Comparison of ENCODE assay signal across 8 cellular contexts in the genomic region with DNA sequence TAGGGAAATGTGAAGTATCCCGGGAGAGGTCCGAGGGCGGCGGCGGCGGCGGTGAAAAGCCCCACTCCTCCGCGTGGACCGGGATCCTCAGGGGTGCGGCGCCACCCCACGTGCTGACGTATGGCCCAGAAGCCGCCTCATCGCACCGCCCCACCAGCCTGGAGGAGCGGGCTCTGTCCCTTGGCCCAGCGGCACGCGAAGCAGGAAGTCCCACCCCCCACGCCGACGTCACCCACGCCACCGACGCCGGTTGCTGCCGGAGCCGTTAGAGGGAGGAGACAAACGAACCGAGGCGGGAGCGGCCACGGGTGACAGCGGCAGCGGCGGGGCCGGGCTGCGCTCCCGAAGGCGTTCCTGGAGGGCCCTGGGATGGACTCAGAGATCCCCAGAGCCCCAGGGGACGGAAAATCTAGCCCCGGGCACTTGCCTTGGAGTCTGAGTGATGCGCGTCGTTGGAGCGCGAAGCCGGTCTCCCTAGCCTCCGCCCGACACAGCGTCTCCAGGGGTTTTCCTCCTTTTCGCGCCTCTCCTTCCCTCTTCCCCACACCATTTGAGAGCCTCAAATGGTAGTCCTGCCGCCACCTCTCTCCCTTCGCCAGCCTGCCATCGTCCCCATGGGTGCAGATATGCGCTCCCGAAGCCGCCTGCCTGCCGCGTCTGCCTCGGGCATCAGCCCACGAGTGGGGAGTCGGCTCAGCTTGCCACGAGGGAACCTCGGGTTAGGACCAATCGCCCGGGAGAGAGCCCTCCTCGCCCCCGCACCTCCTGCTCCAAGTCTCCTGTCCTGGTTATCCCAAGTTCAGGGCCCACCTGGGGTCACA. TPM values are rescaled to one million over a fixed set of nuclear protein-coding genes. Genes with fewer than 3 reads are reported as not detected.
DNase-seq lines count a peak whose midpoint lies in the region; ATAC-seq and TF ChIP-seq lines count a peak whose summit lies in the region.

A gene with protein sequence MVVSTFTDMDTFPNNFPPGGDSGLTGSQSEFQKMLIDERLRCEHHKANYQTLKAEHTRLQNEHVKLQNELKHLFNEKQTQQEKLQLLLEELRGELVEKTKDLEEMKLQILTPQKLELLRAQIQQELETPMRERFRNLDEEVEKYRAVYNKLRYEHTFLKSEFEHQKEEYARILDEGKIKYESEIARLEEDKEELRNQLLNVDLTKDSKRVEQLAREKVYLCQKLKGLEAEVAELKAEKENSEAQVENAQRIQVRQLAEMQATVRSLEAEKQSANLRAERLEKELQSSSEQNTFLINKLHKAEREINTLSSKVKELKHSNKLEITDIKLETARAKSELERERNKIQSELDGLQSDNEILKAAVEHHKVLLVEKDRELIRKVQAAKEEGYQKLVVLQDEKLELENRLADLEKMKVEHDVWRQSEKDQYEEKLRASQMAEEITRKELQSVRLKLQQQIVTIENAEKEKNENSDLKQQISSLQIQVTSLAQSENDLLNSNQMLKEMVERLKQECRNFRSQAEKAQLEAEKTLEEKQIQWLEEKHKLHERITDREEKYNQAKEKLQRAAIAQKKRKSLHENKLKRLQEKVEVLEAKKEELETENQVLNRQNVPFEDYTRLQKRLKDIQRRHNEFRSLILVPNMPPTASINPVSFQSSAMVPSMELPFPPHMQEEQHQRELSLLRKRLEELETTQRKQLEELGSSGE (minus strand): TSS at position 95 of the 821 bp plus-strand sequence. CDS start 47,377 bp downstream, outside the sequence.

- peak; percentile 99 for ATAC-seq in GM18909 (IDR thresholded peaks at IDR 0.05; ENCODE audit: poor library complexity, unreplicated experiment)
- ATAC-seq in HG03175 (IDR thresholded peaks at IDR 0.05; ENCODE audit: unreplicated experiment), result peak; percentile 98
- ATAC-seq in activated B cell treated with CpG ODN at 0.5 μM for 24 hours (ENCODE audit: low read depth), result peak; percentile 96

- H3K27me3 ChIP-seq in AG04450 (ENCODE audit: control insufficient read depth, insufficient read depth, low read length), result no peaks in the 10 kb centered on the region

- H3K27ac Mint-ChIP-seq in activated B cell treated with CpG ODN at 0.5 μM for 24 hours, result peak within 1 kb of the TSS; percentile 88

- H3K4me3 Mint-ChIP-seq in activated B cell treated with CpG ODN at 0.5 μM for 24 hours, result peak within 1 kb of the TSS; percentile 91

- H3K4me3 ChIP-seq in AG04450 (ENCODE audit: low read depth, low read length), result peak within 1 kb of the TSS; percentile 92

- no peaks in the 10 kb centered on the region for H3K27me3 Mint-ChIP-seq in activated B cell treated with CpG ODN at 0.5 μM for 24 hours

- POLR2A ChIA-PET in AG04450 (lab: Yijun Ruan, JAX) (interaction anchor here (1.6 kb wide), 1 partner anchor 198 kb away, joined by 4 read pairs; no protein-coding TSS in a partner anchor), activated B cell treated with CpG ODN at 0.5 μM for 24 hours (lab: Charles Lee) (interaction anchor here (0.7 to 2.1 kb wide), 4 partner anchors 11 to 322 kb away, joined by 3 to 10 read pairs (median 3); no protein-coding TSS in a partner anchor)

- peaks cover 23% of the 10 kb centered on the region for H3K4me1 Mint-ChIP-seq in activated B cell treated with CpG ODN at 0.5 μM for 24 hours

- TF ChIP-seq CTCF in AG04450 (IDR thresholded peaks at IDR 0.05; ENCODE audit: low read depth, low read length), result no peak
- TF ChIP-seq CTCF in activated B cell treated with CpG ODN at 0.5 μM for 24 hours (IDR thresholded peaks at IDR 0.05), result no peak

- intact Hi-C loops in activated B cell treated with CpG ODN at 0.5 μM for 24 hours (cut with micrococcal nuclease), result loop anchor here (1.0 to 5.0 kb wide), 8 partner anchors 29 to 890 kb away; a partner anchor contains a TSS

- CTCF ChIA-PET in AG04450 (lab: Charles Lee) (interaction anchor here (1.0 to 1.3 kb wide), 3 partner anchors 26 to 325 kb away, joined by 3 read pairs; no protein-coding TSS in a partner anchor), activated B cell treated with CpG ODN at 0.5 μM for 24 hours (lab: Charles Lee) (interaction anchor here (0.7 to 1.2 kb wide), 4 partner anchors 8 to 325 kb away, joined by 3 to 5 read pairs (median 4); no protein-coding TSS in a partner anchor)

- no peaks in the 10 kb centered on the region for H3K9me3 Mint-ChIP-seq in activated B cell treated with CpG ODN at 0.5 μM for 24 hours

- H3K9me3 ChIP-seq in AG04450 (ENCODE audit: control insufficient read depth, insufficient read depth, low read length), result no peaks in the 10 kb centered on the region; the same call in 1 of the 2 replicates

- DNase-seq in AG04450 (ENCODE audit: low read depth, low spot score), result peak; percentile 67
- peak; percentile 81 for DNase-seq in NCI-H226
- peak; percentile 94 for DNase-seq in activated B cell treated with CpG ODN at 0.5 μM for 24 hours
- peak; percentile 94 for DNase-seq in central memory CD4-positive, alpha-beta T cell
- DNase-seq in inferior parietal cortex (ENCODE audit: extremely low spot score), result peak; percentile 90
- peak; percentile 97 to 98 for DNase-seq in stimulated activated CD4-positive, alpha-beta T cell treated with anti-CD3 and anti-CD28 coated beads, Interleukin-12 subunit alpha, Interleukin-12 subunit beta, amount 100 ng/mL, for 24 hours (ENCODE audit: low read depth in 2 of 2)

- peak within 1 kb of the TSS; percentile 83 for H3K27ac ChIP-seq in AG04450 (ENCODE audit: low read depth, low read length)

- H3K36me3 Mint-ChIP-seq in activated B cell treated with CpG ODN at 0.5 μM for 24 hours (ENCODE audit: low read depth), result peaks cover 7% of the 10 kb centered on the region

RNA-seq across cellular contexts. Expression of the gene that starts here (rescaled TPM):
- 7.8 and 10.0 TPM in 2 replicates for polyA plus RNA-seq in AG04450 (2011; rRNA removed)
- polyA minus RNA-seq in AG04450 (2011; rRNA and poly(A)+ RNA removed), result 3.4 and 6.9 TPM in 2 replicates
- 25.0 and 36.9 TPM in 2 replicates for total RNA-seq in activated B cell treated with CpG ODN at 0.5 μM for 24 hours

Comparison
In these comparisons a context has a peak if more than half of its experiments do, and no peak if none do; other contexts are left out.
1. Peak in every context shown above with its lines: DNase-seq, ATAC-seq, H3K4me3 ChIP-seq and H3K27ac ChIP-seq.